ENCODE assay signal across 12 cellular contexts in the genomic region with DNA sequence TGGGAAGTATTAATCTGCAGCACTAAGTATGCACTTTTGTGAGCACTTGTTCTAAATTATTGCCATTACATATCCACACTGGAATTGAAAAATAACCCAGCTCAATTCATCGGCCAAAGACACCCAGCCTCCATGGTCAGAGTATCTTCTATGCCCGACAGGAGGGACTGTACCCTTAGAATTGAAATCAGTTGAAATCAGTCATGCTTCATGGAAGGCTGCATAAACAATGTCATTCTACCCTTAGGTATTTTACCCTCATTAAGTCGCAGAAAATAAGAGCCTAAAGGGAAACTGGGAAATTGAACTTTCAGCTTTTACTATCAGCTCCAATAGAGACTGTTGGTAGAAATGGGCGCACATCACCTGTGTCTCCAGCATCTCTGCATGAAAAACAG. TPM values are rescaled to one million over a fixed set of nuclear protein-coding genes. Genes with fewer than 3 reads are reported as not detected.
DNase-seq lines count a peak whose midpoint lies in the region; ATAC-seq and TF ChIP-seq lines count a peak whose summit lies in the region.
"Had no signal": no experiment of that assay in that cellular context is flagged by ENCODE, and none has a peak within 500 bp of the region (broad histone marks: within the 10 kb centered on the region; RNA-seq: fewer than 3 reads in every experiment).

No MANE protein-coding gene starts in this region.

- H3K9me3 Mint-ChIP-seq in GM23338 = no peaks in the 10 kb centered on the region

- peaks cover 11% of the 10 kb centered on the region for H3K27me3 Mint-ChIP-seq in GM23338 (ENCODE audit: insufficient read depth, low read depth, poor library complexity)

- H3K9ac ChIP-seq in parathyroid adenoma = no peak overlapping the region

- H3K27me3 ChIP-seq in GM23338 (ENCODE audit: insufficient read depth) (no peaks in the 10 kb centered on the region), parathyroid adenoma (ENCODE audit: control insufficient read depth, insufficient read depth, low read length) (no peaks in the 10 kb centered on the region)

- H3K36me3 ChIP-seq in GM23338 (ENCODE audit: insufficient read depth) = no peaks in the 10 kb centered on the region
- H3K36me3 ChIP-seq in parathyroid adenoma (ENCODE audit: control insufficient read depth, insufficient read depth, low read length) = no peaks in the 10 kb centered on the region

- H3K4me2 ChIP-seq in GM23338 = 0 out of 2 replicates have a peak overlapping the region, but pooled peaks have one; percentile 9
- peak overlapping the region; percentile 50 for H3K4me2 ChIP-seq in parathyroid adenoma (ENCODE audit: low read length)

- peaks cover 57% of the 10 kb centered on the region for H3K4me1 Mint-ChIP-seq in GM23338

- H3K4me3 ChIP-seq in GM23338 (no peak overlapping the region), parathyroid adenoma (ENCODE audit: low read depth, low read length) (peak overlapping the region; percentile 22)
- H3K4me3 ChIP-seq: K562 had no signal

- no peak overlapping the region for H3K4me3 Mint-ChIP-seq in GM23338

- H3K27ac ChIP-seq in GM23338 (ENCODE audit: low read depth) = no peak overlapping the region
- H3K27ac ChIP-seq in parathyroid adenoma = peak overlapping the region; percentile 89

- no peaks in the 10 kb centered on the region for H3K36me3 Mint-ChIP-seq in GM23338 (ENCODE audit: low read depth)

- no peaks in the 10 kb centered on the region for H3K9me3 ChIP-seq in parathyroid adenoma (ENCODE audit: control insufficient read depth, low read length)

- no peak overlapping the region for H2AFZ ChIP-seq in GM23338
- no peak overlapping the region for H2AFZ ChIP-seq in parathyroid adenoma

- ATAC-seq in GM18502 (IDR thresholded peaks at IDR 0.05; ENCODE audit: poor library complexity, unreplicated experiment) (peak; percentile 23), GM23338 (no peak), SK-N-SH treated with all-trans-retinoic acid at 6 μM for 48 hours (peak; percentile 10; the same call in 2 of the 3 replicates), HG02571 (IDR thresholded peaks at IDR 0.05; ENCODE audit: unreplicated experiment) (no peak)
- ATAC-seq: K562, Panc1 had no signal

- no peaks in the 10 kb centered on the region for H3K9me2 ChIP-seq in GM23338 (ENCODE audit: insufficient read depth)

- no peaks in the 10 kb centered on the region for H3F3A ChIP-seq in GM23338 (replicated peaks; ENCODE audit: low read depth)

- no peak for TF ChIP-seq CTCF in GM23338 (conservative IDR thresholded peaks at IDR 0.05; ENCODE audit: low read depth in 2 of 2)
- no peak for TF ChIP-seq CTCF in parathyroid adenoma (IDR thresholded peaks at IDR 0.05)

- H3K4me1 ChIP-seq in GM23338 (ENCODE audit: insufficient read depth) = peaks cover 22% of the 10 kb centered on the region
- H3K4me1 ChIP-seq in parathyroid adenoma = peaks cover 62% of the 10 kb centered on the region

- H4K20me1 ChIP-seq in GM23338 (replicated peaks; ENCODE audit: insufficient read depth) = peaks cover 37% of the 10 kb centered on the region

- peaks cover 77% of the 10 kb centered on the region for H3K79me2 ChIP-seq in GM23338 (replicated peaks; ENCODE audit: insufficient read depth)
- H3K79me2 ChIP-seq in parathyroid adenoma = peaks cover 32% of the 10 kb centered on the region

- H3K27ac Mint-ChIP-seq in GM23338 = peak overlapping the region; percentile 23; the same call in 1 of the 2 replicates

- DNase-seq in GM23338 (ENCODE audit: low spot score) (no peak), NCI-H524 treated with DMSO at 0.1 percent for 48 hours (lab: John Stamatoyannopoulos, UW) (no peak), OCI-M1 (lab: John Stamatoyannopoulos, UW) (no peak)
- DNase-seq in stimulated activated CD4-positive, alpha-beta T cell treated with anti-CD3 and anti-CD28 coated beads, Interleukin-15, amount 100 ng/mL, for 24 hours = no peak
- DNase-seq: hippocampal formation, NCI-H2171 treated with DMSO at 0.1 percent for 48 hours had no signal

TF ChIP-seq in GM23338, 12 proteins besides CTCF, POLR2A, EP300 and RAD21 (continues in another document):
- TF ChIP-seq POLR2AphosphoS5 (IDR thresholded peaks at IDR 0.05; ENCODE audit: low read depth) = no peak

TF ChIP-seq in SK-N-SH treated with all-trans-retinoic acid at 6 μM for 48 hours, 23 proteins besides CTCF, POLR2A, EP300 and RAD21:
- TF ChIP-seq TCF4 (CRISPR knock-in tag; IDR thresholded peaks at IDR 0.05; ENCODE audit: borderline replicate concordance) = no peak
- TF ChIP-seq SNAI2 (CRISPR knock-in tag; IDR thresholded peaks at IDR 0.05) = no peak
- no peak for TF ChIP-seq GLIS3 (CRISPR knock-in tag; IDR thresholded peaks at IDR 0.05)

RNA-seq across cellular contexts. Expression of gene RAMACL, which starts 2.9 kb away (rescaled TPM):
- total RNA-seq in GM23338 (2014; rRNA removed; shearing (Covaris generic)) = 4.0 and 4.2 TPM in 2 replicates
- polyA plus RNA-seq in GM23338 (2016; fragmentation: Nextera tagmentation; extraction: Ambion mirVana) = 0.61 and 0.68 TPM in 2 replicates

RNA-seq across cellular contexts. Expression of gene RPS6KA2, which starts 37.7 kb away (rescaled TPM):
- total RNA-seq in GM23338 (2014; rRNA removed; shearing (Covaris generic)) = 25.3 and 25.6 TPM in 2 replicates
- polyA plus RNA-seq in GM23338 (2016; fragmentation: Nextera tagmentation; extraction: Ambion mirVana) = 9.4 and 12.5 TPM in 2 replicates

Comparison
In these comparisons a context has a peak if more than half of its experiments do, and no peak if none do; other contexts are left out.
1. ATAC-seq: peak in GM18502 (single experiment) and SK-N-SH treated with all-trans-retinoic acid at 6 μM for 48 hours (single experiment); none in GM23338 (single experiment) and HG02571 (single experiment).